In the genomic region with DNA sequence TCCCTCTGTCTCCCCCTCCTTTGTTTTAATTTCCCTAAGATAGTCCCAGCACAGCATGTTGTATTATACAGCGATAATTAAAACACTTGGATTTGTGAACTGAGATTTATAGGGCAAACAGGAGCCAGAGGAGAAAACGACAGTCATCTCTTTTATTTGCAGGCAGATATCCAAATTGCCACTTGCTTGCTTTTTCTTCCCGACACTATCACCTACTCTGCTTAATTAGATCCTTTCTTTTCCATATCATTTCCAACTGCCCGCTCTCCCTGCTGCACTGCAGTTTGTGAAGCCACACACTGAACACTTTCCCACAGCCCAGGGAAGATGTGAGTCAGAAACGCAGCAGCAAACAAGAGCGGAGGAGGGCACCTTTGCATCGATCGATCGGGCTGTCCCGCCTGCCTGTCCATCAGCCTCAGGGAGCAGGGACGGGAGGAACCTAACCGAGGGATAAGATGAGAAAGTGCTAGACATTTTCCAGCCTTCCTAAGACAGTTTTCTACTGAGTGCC, we compare ENCODE assay signal across 9 cellular contexts. TPM values are rescaled to one million over a fixed set of nuclear protein-coding genes. Genes with fewer than 3 reads are reported as not detected.
A peak's percentile ranks its signal among the peaks of the same experiment; 100 is the strongest.
DNase-seq lines count a peak whose midpoint lies in the region; ATAC-seq, FAIRE-seq and TF ChIP-seq lines count a peak whose summit lies in the region.
"Had no signal": no experiment of that assay in that cellular context is flagged by ENCODE, and none has a peak within 500 bp of the region (broad histone marks: within the 10 kb centered on the region; RNA-seq: fewer than 3 reads in every experiment).

No MANE protein-coding gene starts in this region.

- no peak overlapping the region for H3K23ac ChIP-seq in H1 (ENCODE audit: insufficient read length)

- no peaks in the 10 kb centered on the region for H3K36me3 ChIP-seq in H1 (ENCODE audit: control insufficient read depth in 2 of 4, insufficient read depth in 4 of 4, low read length in 3 of 4)

- TF ChIP-seq POLR2A in H1 (IDR thresholded peaks at IDR 0.05; ENCODE audit: control extremely low read depth in 1 of 2, low read depth in 2 of 2, low read length in 2 of 2), result no peak

- H3K56ac ChIP-seq in H1 (replicated peaks; ENCODE audit: insufficient read length, low read depth, low read length), result peak overlapping the region; percentile 39

- H3K4me2 ChIP-seq in H1 (ENCODE audit: insufficient read depth in 1 of 2, low read depth in 2 of 2, low read length in 2 of 2), result peak overlapping the region; percentile 21 to 25

- H3K27ac ChIP-seq in H1 (ENCODE audit: low read depth, low read length), result no peak overlapping the region

- no peaks in the 10 kb centered on the region for H4K20me1 ChIP-seq in H1 (replicated peaks in 1 of 2; ENCODE audit: control insufficient read depth in 1 of 2, insufficient read depth in 2 of 2, low read length in 2 of 2)

- no peak overlapping the region for H3K14ac ChIP-seq in H1 (ENCODE audit: insufficient read length)

- no peaks in the 10 kb centered on the region; a peak in 1 of 7 replicates for H3K27me3 ChIP-seq in H1 (replicated peaks in 1 of 4; ENCODE audit: control insufficient read depth in 3 of 4, extremely low read depth in 1 of 4, insufficient read depth in 3 of 4, low read length in 3 of 4)

- H2BK20ac ChIP-seq in H1 (ENCODE audit: low read length), result peak overlapping the region; percentile 49

- no peaks in the 10 kb centered on the region for H3K9me3 ChIP-seq in H1 (ENCODE audit: insufficient read depth in 2 of 2, low read depth in 1 of 2, low read length in 1 of 2)

- H3K18ac ChIP-seq in H1 (ENCODE audit: extremely low read depth, low read length), result peak overlapping the region; percentile 34; the same call in 1 of the 2 replicates

- peak overlapping the region; percentile 93 for H2BK120ac ChIP-seq in H1 (replicated peaks; ENCODE audit: low read depth, low read length)

- H3K36me3 Mint-ChIP-seq in osteocyte (ENCODE audit: unreplicated experiment), result no peaks in the 10 kb centered on the region

- H3K4me3 Mint-ChIP-seq in osteocyte (ENCODE audit: unreplicated experiment), result no peak overlapping the region

- no peaks in the 10 kb centered on the region for H3K79me1 ChIP-seq in H1 (ENCODE audit: low read depth, low read length)

- H2AFZ ChIP-seq in H1 (ENCODE audit: low read length), result no peak overlapping the region

- POLR2A ChIA-PET in H1 (lab: Charles Lee; ENCODE audit: partially characterized antibody), result interaction anchor here (1.4 to 8.8 kb wide), 2 partner anchors 36 to 190 kb away, joined by 3 to 137 read pairs; partner anchors contain the start of gene SPRY4

- H3K4me3 ChIP-seq in H1 (ENCODE audit: extremely low read depth in 1 of 4, insufficient read depth in 2 of 4, low read depth in 3 of 4, low read length in 4 of 4), result no peak overlapping the region

- H2AK5ac ChIP-seq in H1 (ENCODE audit: low read depth, low read length), result 0 out of 2 replicates have a peak overlapping the region, but pooled peaks have one; percentile 30

- peaks cover 49% of the 10 kb centered on the region for H3K4me1 Mint-ChIP-seq in osteocyte (ENCODE audit: unreplicated experiment)

- 35% methylated on average over 12 of the region's 12 CpGs; no CpG with 5 or more reads in 1 of the 2 experiments for WGBS in H1 (ENCODE audit: extremely low coverage in 1 of 2, insufficient coverage in 1 of 2, insufficient read length in 1 of 2, insufficient replicate concordance in 2 of 2, low coverage in 1 of 2, low lambda C conversion rate in 2 of 2, missing lambda C conversion rate in 1 of 2), 2 experiments

- TF ChIP-seq EP300 in H1 (IDR thresholded peaks at IDR 0.05; ENCODE audit: borderline replicate concordance in 1 of 2, low read depth in 2 of 2, low read length in 2 of 2), result no peak

- no peak for ATAC-seq in HG03521 (IDR thresholded peaks at IDR 0.05; ENCODE audit: unreplicated experiment)

- no peaks in the 10 kb centered on the region for H3K9me3 Mint-ChIP-seq in osteocyte (ENCODE audit: unreplicated experiment)

- H2BK15ac ChIP-seq in H1 (ENCODE audit: low read length), result no peak overlapping the region

- no peaks in the 10 kb centered on the region for H3K27me3 Mint-ChIP-seq in osteocyte (ENCODE audit: unreplicated experiment)

- H4K8ac ChIP-seq in H1 (ENCODE audit: extremely low read depth, insufficient read depth, low read length), result no peak overlapping the region; the same call in 1 of the 2 replicates

- H3K23me2 ChIP-seq in H1 (ENCODE audit: low read depth, low read length), result no peaks in the 10 kb centered on the region

- H2BK12ac ChIP-seq in H1 (ENCODE audit: low read depth, low read length), result peak overlapping the region; percentile 39

- peak; percentile 52 for DNase-seq in NCI-H146 (lab: John Stamatoyannopoulos, UW)
- DNase-seq in NCI-H146 treated with DMSO at 0.1 percent for 48 hours (lab: John Stamatoyannopoulos, UW; ENCODE audit: unreplicated experiment), result no peak
- DNase-seq in NCI-H2227 (lab: John Stamatoyannopoulos, UW; ENCODE audit: unreplicated experiment), result peak; percentile 70
- no peak for DNase-seq in H1 (ENCODE audit: low read depth in 1 of 2, low spot score in 2 of 2)
- DNase-seq in osteocyte (ENCODE audit: extremely low spot score, unreplicated experiment), result no peak
- DNase-seq in NAMALWA (ENCODE audit: low spot score), result no peak
- DNase-seq in GOT3 (lab: John Stamatoyannopoulos, UW), result no peak
- DNase-seq: RPMI8226 had no signal

- H2BK5ac ChIP-seq in H1 (ENCODE audit: low read depth, low read length), result peak overlapping the region; percentile 75

- peak overlapping the region; percentile 45 for H4K5ac ChIP-seq in H1 (ENCODE audit: insufficient read length, low read depth, low read length)

- H3K4me1 ChIP-seq in H1 (replicated peaks in 1 of 4; ENCODE audit: control insufficient read depth in 3 of 4, insufficient read depth in 4 of 4, low read length in 3 of 4), result peaks cover 15 to 36% (median 32%) of the 10 kb centered on the region in 4 experiments

- TF ChIP-seq CTCF in H1 (IDR thresholded peaks at IDR 0.05; ENCODE audit: control extremely low read depth in 1 of 3, insufficient read depth in 1 of 3, low read depth in 1 of 3, low read length in 3 of 3) (no peak), osteocyte (IDR thresholded peaks at IDR 0.05) (no peak)

- no peak for TF ChIP-seq RAD21 in H1 (IDR thresholded peaks at IDR 0.05 in 1 of 2, conservative IDR thresholded peaks at IDR 0.05 in 1 of 2; ENCODE audit: low read depth in 2 of 2, low read length in 2 of 2)

- H3K9ac ChIP-seq in H1 (replicated peaks in 1 of 4; ENCODE audit: extremely low read depth in 1 of 4, low read depth in 3 of 4, low read length in 3 of 4), result no peak overlapping the region

- no peaks in the 10 kb centered on the region for H3K79me2 ChIP-seq in H1 (ENCODE audit: control insufficient read depth in 1 of 2, insufficient read depth in 2 of 2, low read length in 2 of 2)

- CTCF ChIA-PET in H1 (lab: Charles Lee; ENCODE audit: partially characterized antibody), result interaction anchor here (4.0 kb wide), 1 partner anchor 37 kb away, joined by 27 read pairs; the partner anchor contains the start of gene SPRY4

- peak overlapping the region; percentile 94 for H4K91ac ChIP-seq in H1 (replicated peaks; ENCODE audit: insufficient read length, low read length)

- FAIRE-seq in H1 (lab: Jason Lieb, UNC), result no peak

- peak overlapping the region; percentile 17 for H3K4ac ChIP-seq in H1 (replicated peaks; ENCODE audit: insufficient read length, low read depth, low read length)

- peak overlapping the region; percentile 24 for H3K27ac Mint-ChIP-seq in osteocyte (ENCODE audit: unreplicated experiment)

TF ChIP-seq in H1, 55 proteins besides CTCF, POLR2A, EP300 and RAD21 (continues in another document):
- TF ChIP-seq, protein P1, sequence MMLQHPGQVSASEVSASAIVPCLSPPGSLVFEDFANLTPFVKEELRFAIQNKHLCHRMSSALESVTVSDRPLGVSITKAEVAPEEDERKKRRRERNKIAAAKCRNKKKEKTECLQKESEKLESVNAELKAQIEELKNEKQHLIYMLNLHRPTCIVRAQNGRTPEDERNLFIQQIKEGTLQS (IDR thresholded peaks at IDR 0.05; ENCODE audit: insufficient read depth, low read depth, low read length), result no peak
- TF ChIP-seq SIN3A (conservative IDR thresholded peaks at IDR 0.05 in 1 of 2, IDR thresholded peaks at IDR 0.05 in 1 of 2; ENCODE audit: low read depth in 1 of 2, low read length in 2 of 2) (no peak), PHF8 (conservative IDR thresholded peaks at IDR 0.05; ENCODE audit: low read depth, low read length) (no peak), SAP30 (IDR thresholded peaks at IDR 0.05; ENCODE audit: insufficient read depth, insufficient replicate concordance, low read length) (no peak), CEBPB (IDR thresholded peaks at IDR 0.05; ENCODE audit: low read depth, low read length) (no peak), TBP (IDR thresholded peaks at IDR 0.05; ENCODE audit: low read depth, low read length) (no peak), SIRT6 (IDR thresholded peaks at IDR 0.05; ENCODE audit: low read length) (no peak), POU5F1 (IDR thresholded peaks at IDR 0.05; ENCODE audit: low read depth, low read length) (no peak), ASH2L (IDR thresholded peaks at IDR 0.05; ENCODE audit: low read length) (no peak), CBX5 (IDR thresholded peaks at IDR 0.05; ENCODE audit: low read depth, low read length) (no peak)

RNA-seq across cellular contexts. Expression of gene SPRY4, which starts 35.8 kb away (rescaled TPM):
- total RNA-seq in H1 (2021; fragmentation: NEBNext Ultra II Directional; extraction: Animal tissue kit (Norgen Biotek cat#: 25700)), result 98.2 and 113 TPM in 2 replicates
- polyA plus RNA-seq in H1 (2011; rRNA removed), result 59.1 and 80.0 TPM in 2 replicates
- 30.4 TPM for polyA plus RNA-seq in H1 (2011; cell fraction: cytosol; rRNA removed)
- polyA plus RNA-seq in H1 (2011; cell fraction: nucleus; rRNA removed), result 77.2 TPM
- 48.8 to 66.0 TPM (median 56.2 TPM) in 4 replicates for polyA plus RNA-seq in H1 (2012, experiment 1 of 2)
- 30.7 TPM for polyA plus RNA-seq in H1 (2012, experiment 2 of 2)
- 97.0 TPM for polyA plus RNA-seq in H1 (2013, experiment 1 of 2)
- 102 TPM for polyA plus RNA-seq in H1 (2013, experiment 2 of 2)
- polyA minus RNA-seq in H1 (2011; rRNA and poly(A)+ RNA removed), result 78.2 and 94.7 TPM in 2 replicates
- polyA minus RNA-seq in H1 (2011; cell fraction: cytosol; rRNA and poly(A)+ RNA removed), result 44.6 TPM
- polyA minus RNA-seq in H1 (2011; cell fraction: nucleus; rRNA and poly(A)+ RNA removed), result 95.5 TPM
- total RNA-seq in osteocyte, result 12.0 and 15.6 TPM in 2 replicates

Comparison
In these comparisons a context has a peak if more than half of its experiments do, and no peak if none do; other contexts are left out.
1. DNase-seq: peak in NCI-H146 (single experiment) and NCI-H2227 (single experiment); none in NCI-H146 treated with DMSO at 0.1 percent for 48 hours (single experiment), H1 (0 of 2), osteocyte (single experiment), NAMALWA (single experiment) and GOT3 (single experiment).